ENCODE assay signal across 13 cellular contexts in the genomic region with DNA sequence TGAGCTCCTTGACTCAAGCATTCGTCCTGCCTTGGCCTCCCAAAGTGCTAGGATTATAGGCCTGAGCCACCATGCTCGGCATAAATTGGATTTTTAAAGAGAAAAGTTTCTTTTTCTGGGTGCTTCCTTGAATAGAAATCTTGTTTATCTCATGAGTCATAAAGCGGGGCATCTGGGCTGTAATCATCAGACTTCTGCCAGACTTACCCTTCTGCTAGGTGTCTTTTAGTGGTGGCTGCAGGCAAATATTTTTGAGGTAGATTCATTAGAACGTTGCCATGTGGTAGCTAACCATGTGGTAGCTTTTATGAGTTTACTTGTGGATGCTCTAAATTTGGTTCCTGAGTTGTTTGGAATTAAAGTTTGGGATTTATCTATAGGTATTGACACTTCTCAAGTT. TPM values are rescaled to one million over a fixed set of nuclear protein-coding genes. Genes with fewer than 3 reads are reported as not detected.
DNase-seq lines count a peak whose midpoint lies in the region; ATAC-seq and TF ChIP-seq lines count a peak whose summit lies in the region.
"Had no signal": no experiment of that assay in that cellular context is flagged by ENCODE, and none has a peak within 500 bp of the region (broad histone marks: within the 10 kb centered on the region; RNA-seq: fewer than 3 reads in every experiment).

No MANE protein-coding gene starts in this region.

- peak overlapping the region; percentile 74 for H2AK5ac ChIP-seq in mesenchymal stem cell (ENCODE audit: low read length, severe bottlenecking)

- H4K8ac ChIP-seq in mesenchymal stem cell (ENCODE audit: low read length): peak overlapping the region; percentile 38

- H3K27ac ChIP-seq in CD8-positive, alpha-beta T cell (ENCODE audit: low read depth, low read length): no peak overlapping the region
- H3K27ac ChIP-seq in breast epithelium: peak overlapping the region; percentile 17 to 61
- H3K27ac ChIP-seq in mesenchymal stem cell (ENCODE audit: low read length, poor library complexity, severe bottlenecking): peak overlapping the region; percentile 87

- H2AFZ ChIP-seq in mesenchymal stem cell (ENCODE audit: low read depth, low read length): no peak overlapping the region

- POLR2A ChIA-PET in CD8-positive, alpha-beta T cell (lab: Charles Lee): interaction anchor here (1.1 kb wide), 1 partner anchor 10 kb away, joined by 6 read pairs; no protein-coding TSS in a partner anchor

- peaks cover 2% of the 10 kb centered on the region for H3K79me1 ChIP-seq in mesenchymal stem cell (replicated peaks; ENCODE audit: low read length, poor library complexity, severe bottlenecking)

- intact Hi-C loops in CD8-positive, alpha-beta T cell (cut with DNase I, micrococcal nuclease): no loop called here
- intact Hi-C loops in breast epithelium (cut with DNase I; ENCODE audit: low total_unique reads): no loop called here
- intact Hi-C loops in posterior vena cava (cut with DNase I): no loop called here

- no peak overlapping the region for H2BK5ac ChIP-seq in mesenchymal stem cell (ENCODE audit: low read depth, low read length, poor library complexity, severe bottlenecking)

- WGBS in mesenchymal stem cell: 6% methylated on average over 4 of the region's 4 CpGs

- no peak for TF ChIP-seq POLR2A in breast epithelium (IDR thresholded peaks at IDR 0.05)

- no peaks in the 10 kb centered on the region for H3K27me3 Mint-ChIP-seq in CD8-positive, alpha-beta T cell (ENCODE audit: low read depth)

- no peak overlapping the region for H3K14ac ChIP-seq in mesenchymal stem cell (ENCODE audit: low read length in 2 of 2)

- H3K9me3 Mint-ChIP-seq in CD8-positive, alpha-beta T cell: no peaks in the 10 kb centered on the region

- H3K4me2 ChIP-seq in mesenchymal stem cell (ENCODE audit: low read length, poor library complexity, severe bottlenecking): no peak overlapping the region

- H2BK15ac ChIP-seq in mesenchymal stem cell (ENCODE audit: low read depth, poor library complexity, severe bottlenecking): no peak overlapping the region

- peak overlapping the region in 1 of 2 experiments; percentile 72 for H2BK12ac ChIP-seq in mesenchymal stem cell (ENCODE audit: low read length in 2 of 2)

- peak overlapping the region in 1 of 2 experiments; percentile 74 for H3K18ac ChIP-seq in mesenchymal stem cell (ENCODE audit: low read depth in 1 of 2, low read length in 2 of 2)

- no peak for TF ChIP-seq CTCF in CD8-positive, alpha-beta T cell (IDR thresholded peaks at IDR 0.05)
- no peak for TF ChIP-seq CTCF in breast epithelium (IDR thresholded peaks at IDR 0.05)

- H2BK120ac ChIP-seq in mesenchymal stem cell (ENCODE audit: low read depth, low read length): peak overlapping the region; percentile 54

- no peak for DNase-seq in CD8-positive, alpha-beta T cell
- DNase-seq in LHCN-M2 (ENCODE audit: low read depth) (peak; percentile 73), breast epithelium (ENCODE audit: low spot score in 2 of 2) (no peak), mesenchymal stem cell (peak; percentile 86), posterior vena cava (ENCODE audit: low spot score) (no peak), GM19238 (ENCODE audit: insufficient read length, low spot score) (no peak)
- DNase-seq: anterior cingulate cortex, DMS153, midbrain, RPMI8226 had no signal

- H3K4ac ChIP-seq in mesenchymal stem cell (ENCODE audit: low read depth in 1 of 2, low read length in 2 of 2): peak overlapping the region in 1 of 2 experiments; percentile 5

- peaks cover 50% of the 10 kb centered on the region for H3K36me3 Mint-ChIP-seq in CD8-positive, alpha-beta T cell

- H3K4me1 ChIP-seq in CD8-positive, alpha-beta T cell (ENCODE audit: insufficient read depth, low read length): peaks cover 21% of the 10 kb centered on the region
- H3K4me1 ChIP-seq in breast epithelium (no peaks in the 10 kb centered on the region), mesenchymal stem cell (ENCODE audit: control insufficient read depth, insufficient read depth, low read depth, low read length) (peaks cover 43% of the 10 kb centered on the region)

- H4K91ac ChIP-seq in mesenchymal stem cell (ENCODE audit: low read length): no peak overlapping the region

- no peaks in the 10 kb centered on the region for H3K9me3 ChIP-seq in CD8-positive, alpha-beta T cell (ENCODE audit: low read length)
- H3K9me3 ChIP-seq in breast epithelium (no peaks in the 10 kb centered on the region), mesenchymal stem cell (ENCODE audit: control insufficient read depth, low read length) (no peaks in the 10 kb centered on the region)
- H3K9me3 ChIP-seq: gastroesophageal sphincter had no signal

- no peak overlapping the region for H3K4me3 Mint-ChIP-seq in CD8-positive, alpha-beta T cell

- CTCF ChIA-PET in CD8-positive, alpha-beta T cell (lab: Charles Lee): interaction anchor here (0.7 to 1.5 kb wide), 2 partner anchors 11 to 16 kb away, joined by 3 to 4 read pairs; no protein-coding TSS in a partner anchor

- H3K27ac Mint-ChIP-seq in CD8-positive, alpha-beta T cell: peak overlapping the region; percentile 32

- H3K9ac ChIP-seq in mesenchymal stem cell (ENCODE audit: low read length): peak overlapping the region; percentile 5

- H3K36me3 ChIP-seq in CD8-positive, alpha-beta T cell (ENCODE audit: insufficient read depth, low read length): peaks cover 13% of the 10 kb centered on the region
- H3K36me3 ChIP-seq in breast epithelium: no peaks in the 10 kb centered on the region
- H3K36me3 ChIP-seq in mesenchymal stem cell (ENCODE audit: control insufficient read depth in 1 of 2, insufficient read depth in 2 of 2, low read depth in 1 of 2, low read length in 2 of 2): peaks cover 32% of the 10 kb centered on the region in 2 experiments

- H3K4me3 ChIP-seq in CD8-positive, alpha-beta T cell (ENCODE audit: low read depth, low read length): no peak overlapping the region
- H3K4me3 ChIP-seq in breast epithelium (no peak overlapping the region), mesenchymal stem cell (ENCODE audit: insufficient read depth in 1 of 2, low read depth in 1 of 2, low read length in 2 of 2) (no peak overlapping the region)
- H3K4me3 ChIP-seq: gastroesophageal sphincter had no signal

- no peak overlapping the region for H3K23ac ChIP-seq in mesenchymal stem cell (ENCODE audit: low read length in 2 of 2)

- peaks cover 45% of the 10 kb centered on the region for H3K4me1 Mint-ChIP-seq in CD8-positive, alpha-beta T cell (ENCODE audit: low read depth)

- no peak for ATAC-seq in CD8-positive, alpha-beta T cell
- ATAC-seq in HG02840 (IDR thresholded peaks at IDR 0.05; ENCODE audit: low FRiP score, unreplicated experiment) (no peak), GM19455 (IDR thresholded peaks at IDR 0.05; ENCODE audit: unreplicated experiment) (no peak)
- ATAC-seq: gastroesophageal sphincter had no signal

- no peaks in the 10 kb centered on the region for H3K27me3 ChIP-seq in CD8-positive, alpha-beta T cell (ENCODE audit: insufficient read depth, low read length)
- no peaks in the 10 kb centered on the region for H3K27me3 ChIP-seq in breast epithelium
- no peaks in the 10 kb centered on the region for H3K27me3 ChIP-seq in mesenchymal stem cell (ENCODE audit: control insufficient read depth in 1 of 2, insufficient read depth in 1 of 2, low read length in 2 of 2)
- H3K27me3 ChIP-seq: gastroesophageal sphincter had no signal

RNA-seq across cellular contexts. Expression of a gene that starts 13.4 kb away (rescaled TPM):
- total RNA-seq in CD8-positive, alpha-beta T cell: 10 to 100 TPM; 34.6 to 36.3 TPM
- 31.9 and 35.0 TPM in 2 replicates for total RNA-seq in LHCN-M2 (2014; rRNA removed)
- 16.3 TPM for polyA plus RNA-seq in LHCN-M2 (2012)
- 10 to 100 TPM; 33.9 to 58.7 (median 50.2) TPM for total RNA-seq in breast epithelium
- polyA plus RNA-seq in mesenchymal stem cell (2013, experiment 1 of 2): 21.8 TPM
- polyA plus RNA-seq in mesenchymal stem cell (2013, experiment 2 of 2): 22.1 TPM
- 10 to 100 TPM; 33.6 to 33.7 TPM for total RNA-seq in posterior vena cava

RNA-seq across cellular contexts. Expression of a gene that starts 32.0 kb away (rescaled TPM):
- 100 to 1,000 TPM; 279 to 283 TPM for total RNA-seq in CD8-positive, alpha-beta T cell
- total RNA-seq in LHCN-M2 (2014; rRNA removed): 29.3 and 32.8 TPM in 2 replicates
- 7.4 TPM for polyA plus RNA-seq in LHCN-M2 (2012)
- 100 to 1,000 TPM in 1 of 3 donors, 10 to 100 TPM in 2; 58.1 to 190 (median 76.4) TPM for total RNA-seq in breast epithelium
- 64.5 TPM for polyA plus RNA-seq in mesenchymal stem cell (2013, experiment 1 of 2)
- 62.3 TPM for polyA plus RNA-seq in mesenchymal stem cell (2013, experiment 2 of 2)
- 10 to 100 TPM; 47.4 to 85.2 TPM for total RNA-seq in posterior vena cava

Comparison
In these comparisons a context has a peak if more than half of its experiments do, and no peak if none do; other contexts are left out.
1. DNase-seq: peak in LHCN-M2 (single experiment) and mesenchymal stem cell (single experiment); none in CD8-positive, alpha-beta T cell (0 of 7), breast epithelium (0 of 2), posterior vena cava (single experiment) and GM19238 (single experiment).